In genomic region chr16:16861546-16861945, GRCh38 we compare ENCODE assay signal across 9 cellular contexts.
DNase-seq lines count a peak whose midpoint lies in the region; ATAC-seq, FAIRE-seq and TF ChIP-seq lines count a peak whose summit lies in the region.
"Had no signal": no experiment of that assay in that cellular context is flagged by ENCODE, and none has a peak within 500 bp of the region (broad histone marks: within the 10 kb centered on the region; RNA-seq: fewer than 3 reads in every experiment).

No MANE protein-coding gene starts in this region.

- no peak overlapping the region for H3K4me3 ChIP-seq in A549
- no peak overlapping the region for H3K4me3 ChIP-seq in naive thymus-derived CD4-positive, alpha-beta T cell (ENCODE audit: low read length)

- FAIRE-seq in A549 (lab: Jason Lieb, UNC) = no peak

- CTCF ChIA-PET in A549 (lab: Yijun Ruan, JAX) = interaction anchor here (0.6 to 1.5 kb wide), 7 partner anchors 9 to 606 kb away, joined by 3 to 4 read pairs (median 3); no protein-coding TSS in a partner anchor
- CTCF ChIA-PET in activated CD8-positive, alpha-beta T cell treated with anti-CD3 and anti-CD28 coated beads, Interleukin-2, amount 10 ng/mL, durations not matched to agents 7 days and 5 days (lab: Charles Lee) = interaction anchor here (0.6 to 1.8 kb wide), 12 partner anchors 13 to 718 kb away, joined by 3 to 7 read pairs (median 4); no protein-coding TSS in a partner anchor
- CTCF ChIA-PET in naive thymus-derived CD4-positive, alpha-beta T cell (lab: Charles Lee) = interaction anchor here (0.7 to 1.8 kb wide), 2 partner anchors 718 to 723 kb away, joined by 3 to 7 read pairs; no protein-coding TSS in a partner anchor

- H3K4me2 ChIP-seq in A549 = peak overlapping the region; percentile 49

- H3K27ac ChIP-seq in A549 = peak overlapping the region; percentile 65 to 91
- H3K27ac ChIP-seq in naive thymus-derived CD4-positive, alpha-beta T cell (ENCODE audit: low read depth, low read length) = no peak overlapping the region
- H3K27ac ChIP-seq in substantia nigra (ENCODE audit: low read depth, low read length, poor library complexity, severe bottlenecking) = no peak overlapping the region

- peak; percentile 38 to 52 for DNase-seq in A549 (ENCODE audit: low read depth in 1 of 2, low spot score in 1 of 2)
- peak; percentile 92 for DNase-seq in NCI-H510A (lab: John Stamatoyannopoulos, UW)
- DNase-seq in activated CD8-positive, alpha-beta T cell treated with anti-CD3 and anti-CD28 coated beads, Interleukin-2, amount 10 ng/mL, durations not matched to agents 7 days and 5 days = peak; percentile 71
- peak; percentile 70 for DNase-seq in endothelial cell (ENCODE audit: low spot score)
- DNase-seq in naive thymus-derived CD4-positive, alpha-beta T cell = peak; percentile 15 to 63 (median 50)
- DNase-seq in substantia nigra (lab: John Stamatoyannopoulos, UW) = peak in 37 of 49 donors; percentile 1 to 45 (median 20)

- peak overlapping the region; percentile 20 for H3K27ac Mint-ChIP-seq in activated CD8-positive, alpha-beta T cell treated with anti-CD3 and anti-CD28 coated beads, Interleukin-2, amount 10 ng/mL, durations not matched to agents 7 days and 5 days
- no peak overlapping the region for H3K27ac Mint-ChIP-seq in endothelial cell (ENCODE audit: unreplicated experiment)
- peak overlapping the region in 1 of 9 donors; percentile 13 for H3K27ac Mint-ChIP-seq in naive thymus-derived CD4-positive, alpha-beta T cell
- H3K27ac Mint-ChIP-seq: natural killer cell treated with Interleukin-12 subunit alpha and Interleukin-12 subunit beta and Interleukin-15 and Interleukin-18, amount 100 ng/mL, for 72 hours had no signal

- peaks cover 5% of the 10 kb centered on the region for H3K27me3 Mint-ChIP-seq in activated CD8-positive, alpha-beta T cell treated with anti-CD3 and anti-CD28 coated beads, Interleukin-2, amount 10 ng/mL, durations not matched to agents 7 days and 5 days (ENCODE audit: low read depth)
- peaks cover 1% of the 10 kb centered on the region for H3K27me3 Mint-ChIP-seq in endothelial cell (ENCODE audit: unreplicated experiment)
- H3K27me3 Mint-ChIP-seq in naive thymus-derived CD4-positive, alpha-beta T cell = peaks cover 2 to 17% (median 10%) of the 10 kb centered on the region in 5 donors

- H3K4me1 ChIP-seq in A549 = peaks cover 64% of the 10 kb centered on the region
- H3K4me1 ChIP-seq in naive thymus-derived CD4-positive, alpha-beta T cell (ENCODE audit: control insufficient read depth in 2 of 2, insufficient read depth in 2 of 2, low read length in 2 of 2) = no peaks in the 10 kb centered on the region

- peak; percentile 78 for TF ChIP-seq CTCF in A549 (IDR thresholded peaks at IDR 0.05)
- peak; percentile 80 for TF ChIP-seq CTCF in GM12872 (IDR thresholded peaks at IDR 0.05; ENCODE audit: insufficient read depth, low read depth, low read length)
- peak; percentile 55 for TF ChIP-seq CTCF in endothelial cell (IDR thresholded peaks at IDR 0.05; ENCODE audit: unreplicated experiment)

- H3K36me3 ChIP-seq in naive thymus-derived CD4-positive, alpha-beta T cell (ENCODE audit: control insufficient read depth in 2 of 3, insufficient read depth in 3 of 3, low read length in 3 of 3) = no peaks in the 10 kb centered on the region

- 10% methylated on average over 7 of the region's 7 CpGs for WGBS in A549 (ENCODE audit: missing lambda C conversion rate)

- intact Hi-C loops in naive thymus-derived CD4-positive, alpha-beta T cell (cut with micrococcal nuclease) = loop anchor here (1.0 to 10.0 kb wide), 4 partner anchors 513 to 718 kb away; no protein-coding TSS in a partner anchor

- POLR2A ChIA-PET in A549 (lab: Yijun Ruan, JAX) = no interaction called here
- POLR2A ChIA-PET in activated CD8-positive, alpha-beta T cell treated with anti-CD3 and anti-CD28 coated beads, Interleukin-2, amount 10 ng/mL, durations not matched to agents 7 days and 5 days (lab: Charles Lee) = interaction anchor here (0.8 to 1.0 kb wide), 2 partner anchors 337 to 668 kb away, joined by 3 read pairs; no protein-coding TSS in a partner anchor
- POLR2A ChIA-PET in naive thymus-derived CD4-positive, alpha-beta T cell (lab: Charles Lee) = no interaction called here

- TF ChIP-seq POLR2A in A549 (IDR thresholded peaks at IDR 0.05; ENCODE audit: low read length) = no peak

- H3K9me3 Mint-ChIP-seq in activated CD8-positive, alpha-beta T cell treated with anti-CD3 and anti-CD28 coated beads, Interleukin-2, amount 10 ng/mL, durations not matched to agents 7 days and 5 days (ENCODE audit: insufficient read depth) = no peaks in the 10 kb centered on the region
- H3K9me3 Mint-ChIP-seq in endothelial cell (ENCODE audit: unreplicated experiment) = no peaks in the 10 kb centered on the region
- no peaks in the 10 kb centered on the region for H3K9me3 Mint-ChIP-seq in naive thymus-derived CD4-positive, alpha-beta T cell
- H3K9me3 Mint-ChIP-seq: natural killer cell treated with Interleukin-12 subunit alpha and Interleukin-12 subunit beta and Interleukin-15 and Interleukin-18, amount 100 ng/mL, for 72 hours had no signal

- no peaks in the 10 kb centered on the region for H3K27me3 ChIP-seq in naive thymus-derived CD4-positive, alpha-beta T cell (ENCODE audit: control insufficient read depth in 2 of 2, insufficient read depth in 2 of 2, low read length in 2 of 2)

- H3K36me3 Mint-ChIP-seq in activated CD8-positive, alpha-beta T cell treated with anti-CD3 and anti-CD28 coated beads, Interleukin-2, amount 10 ng/mL, durations not matched to agents 7 days and 5 days (ENCODE audit: low read depth) = no peaks in the 10 kb centered on the region
- no peaks in the 10 kb centered on the region for H3K36me3 Mint-ChIP-seq in endothelial cell (ENCODE audit: low read depth, unreplicated experiment)
- H3K36me3 Mint-ChIP-seq in naive thymus-derived CD4-positive, alpha-beta T cell = no peaks in the 10 kb centered on the region
- H3K36me3 Mint-ChIP-seq: natural killer cell treated with Interleukin-12 subunit alpha and Interleukin-12 subunit beta and Interleukin-15 and Interleukin-18, amount 100 ng/mL, for 72 hours had no signal

- no peak overlapping the region for H3K4me3 Mint-ChIP-seq in activated CD8-positive, alpha-beta T cell treated with anti-CD3 and anti-CD28 coated beads, Interleukin-2, amount 10 ng/mL, durations not matched to agents 7 days and 5 days
- no peak overlapping the region for H3K4me3 Mint-ChIP-seq in endothelial cell (ENCODE audit: unreplicated experiment)
- H3K4me3 Mint-ChIP-seq in naive thymus-derived CD4-positive, alpha-beta T cell = no peak overlapping the region
- H3K4me3 Mint-ChIP-seq: natural killer cell treated with Interleukin-12 subunit alpha and Interleukin-12 subunit beta and Interleukin-15 and Interleukin-18, amount 100 ng/mL, for 72 hours had no signal

- no peaks in the 10 kb centered on the region for H3K9me3 ChIP-seq in A549
- H3K9me3 ChIP-seq in naive thymus-derived CD4-positive, alpha-beta T cell (ENCODE audit: control insufficient read depth in 2 of 3, low read length in 3 of 3) = no peaks in the 10 kb centered on the region

- ATAC-seq in A549 (peak in 1 of 2 experiments; percentile 54; a peak in 3 of 6 replicates), GM21360 (IDR thresholded peaks at IDR 0.05; ENCODE audit: unreplicated experiment) (no peak)
- no peak for ATAC-seq in activated CD8-positive, alpha-beta T cell treated with anti-CD3 and anti-CD28 coated beads, Interleukin-2, amount 10 ng/mL, durations not matched to agents 7 days and 5 days
- ATAC-seq in naive thymus-derived CD4-positive, alpha-beta T cell = no peak

- no peak for TF ChIP-seq EP300 in A549 (IDR thresholded peaks at IDR 0.05)

- peaks cover 3% of the 10 kb centered on the region for H3K4me1 Mint-ChIP-seq in activated CD8-positive, alpha-beta T cell treated with anti-CD3 and anti-CD28 coated beads, Interleukin-2, amount 10 ng/mL, durations not matched to agents 7 days and 5 days (ENCODE audit: low read depth)
- H3K4me1 Mint-ChIP-seq in endothelial cell (ENCODE audit: unreplicated experiment) = no peaks in the 10 kb centered on the region
- H3K4me1 Mint-ChIP-seq in naive thymus-derived CD4-positive, alpha-beta T cell = peaks cover 0 to 3% (median 0%) of the 10 kb centered on the region in 7 donors

- peak; percentile 69 to 78 for TF ChIP-seq RAD21 in A549 (conservative IDR thresholded peaks at IDR 0.05 in 1 of 2, IDR thresholded peaks at IDR 0.05 in 1 of 2)

TF ChIP-seq in A549, 52 proteins besides CTCF, POLR2A, EP300 and RAD21:
- TF ChIP-seq MAZ (IDR thresholded peaks at IDR 0.05; ENCODE audit: borderline replicate concordance, low read depth, low read length) (no peak), SMC3 (IDR thresholded peaks at IDR 0.05) (peak; percentile 75)
TF ChIP-seq in A549: peak in this region for 1.

Comparison
In these comparisons a context has a peak if more than half of its experiments do, and no peak if none do; other contexts are left out.
1. DNase-seq: peak in every context shown above with its lines; median percentile 92 in NCI-H510A; 71 in activated CD8-positive, alpha-beta T cell treated with anti-CD3 and anti-CD28 coated beads, Interleukin-2, amount 10 ng/mL, durations not matched to agents 7 days and 5 days; 70 in endothelial cell; 50 in naive thymus-derived CD4-positive, alpha-beta T cell; 45 in A549; 20 in substantia nigra.
2. H3K27ac ChIP-seq: peak in A549 (2 of 2); none in naive thymus-derived CD4-positive, alpha-beta T cell (single experiment) and substantia nigra (single experiment).
3. Peak in every context shown above with its lines, with median percentiles within 50 percentile points of each other: CTCF ChIP-seq.